ENCODE assay signal across 1 cellular context in genomic region chr19:11534538-11534937, GRCh38.
TF ChIP-seq lines count a peak whose summit lies in the region.

No MANE protein-coding gene starts in this region.

TF ChIP-seq in GM23338, 12 proteins besides CTCF, POLR2A, EP300 and RAD21 (continued from another document):
- no peak for TF ChIP-seq REST (IDR thresholded peaks at IDR 0.05; ENCODE audit: unreplicated experiment)
- no peak for TF ChIP-seq ZNF462 (CRISPR knock-in tag; IDR thresholded peaks at IDR 0.05)
